In the genomic region with DNA sequence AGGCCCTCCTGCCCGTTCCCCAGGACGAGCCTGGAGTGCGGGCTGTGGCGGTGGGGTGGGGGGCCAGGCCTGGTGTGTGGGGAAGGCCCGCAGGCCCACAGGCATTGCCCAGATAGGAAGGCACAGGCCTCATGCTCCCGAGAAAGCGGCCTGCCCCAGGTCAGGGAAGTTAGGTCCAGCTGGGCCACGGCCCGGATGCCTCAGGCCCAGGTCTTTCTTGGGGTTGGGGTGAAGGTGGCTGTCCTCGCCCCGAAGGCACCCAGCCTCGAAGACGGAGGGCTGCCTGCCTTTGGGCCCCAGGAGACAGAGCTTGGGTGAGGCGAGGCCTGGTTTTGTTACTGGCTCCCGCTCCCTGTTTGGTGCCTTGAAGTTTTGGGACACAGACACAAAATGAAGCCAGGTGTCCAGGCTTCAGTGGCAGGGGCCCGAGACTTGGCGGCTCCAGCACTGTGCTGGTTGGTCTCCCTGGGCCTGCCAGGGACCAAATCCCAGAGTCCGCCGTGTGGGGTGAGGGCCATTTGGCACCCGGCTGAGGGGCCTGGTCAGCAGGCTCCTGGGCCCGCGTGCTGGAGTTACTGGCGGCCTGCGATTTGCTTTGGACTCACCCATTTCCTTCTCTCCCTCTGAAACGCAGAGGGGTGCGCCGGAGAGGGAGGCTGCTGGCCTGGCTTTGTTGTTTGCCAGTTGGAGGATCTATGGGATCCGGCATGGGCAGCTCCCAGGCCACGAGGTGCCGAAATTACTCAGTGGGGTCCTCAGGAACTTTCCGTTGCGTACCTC, we compare ENCODE assay signal across 8 cellular contexts. TPM values are rescaled to one million over a fixed set of nuclear protein-coding genes. Genes with fewer than 3 reads are reported as not detected.
A peak's percentile ranks its signal among the peaks of the same experiment; 100 is the strongest.
DNase-seq lines count a peak whose midpoint lies in the region; ATAC-seq and TF ChIP-seq lines count a peak whose summit lies in the region.

No MANE protein-coding gene starts in this region.

- H3K27ac ChIP-seq in DND-41 (ENCODE audit: low read length) (no peak overlapping the region; the same call in 1 of the 2 replicates), Panc1 (ENCODE audit: low read length) (peak overlapping the region; percentile 85), mesendoderm (ENCODE audit: low read depth, low read length) (no peak overlapping the region), uterus (peak overlapping the region; percentile 83 to 91)

- POLR2A ChIA-PET in Panc1 (lab: Charles Lee) = no interaction called here

- TF ChIP-seq CTCF in DND-41 (IDR thresholded peaks at IDR 0.05; ENCODE audit: borderline replicate concordance, extremely low read depth, low read length, poor library complexity, severe bottlenecking) = no peak
- TF ChIP-seq CTCF in Panc1 (IDR thresholded peaks at IDR 0.05) = no peak
- TF ChIP-seq CTCF in uterus (IDR thresholded peaks at IDR 0.05) = no peak

- in situ Hi-C loops in Panc1 (cut with HindIII; ENCODE audit: low pct_unique_long_range_greater_than_20kb, low sequenced_read_pairs) = no loop called here

- peak overlapping the region; percentile 97 for H3K23ac ChIP-seq in mesendoderm (ENCODE audit: low read length)

- H3K4ac ChIP-seq in mesendoderm (ENCODE audit: low read depth, low read length) = no peak overlapping the region

- H2BK5ac ChIP-seq in mesendoderm (ENCODE audit: low read length) = no peak overlapping the region

- peaks cover 7% of the 10 kb centered on the region for H3K27me3 ChIP-seq in DND-41 (ENCODE audit: insufficient read depth, low read length, poor library complexity)
- H3K27me3 ChIP-seq in Panc1 (ENCODE audit: control insufficient read depth, insufficient read depth, low read length) = no peaks in the 10 kb centered on the region
- no peaks in the 10 kb centered on the region for H3K27me3 ChIP-seq in mesendoderm (ENCODE audit: insufficient read depth, low read length, poor library complexity)
- H3K27me3 ChIP-seq in uterus = no peaks in the 10 kb centered on the region

- H4K8ac ChIP-seq in mesendoderm (ENCODE audit: low read depth, low read length) = no peak overlapping the region

- H4K5ac ChIP-seq in mesendoderm (ENCODE audit: low read length) = no peak overlapping the region

- intact Hi-C loops in Panc1 (cut with micrococcal nuclease; ENCODE audit: unreplicated experiment) = loop anchor here (5.0 kb wide), 1 partner anchor 82 kb away; no protein-coding TSS in a partner anchor
- intact Hi-C loops in uterus (cut with DNase I; ENCODE audit: low total_unique reads) = loop anchor here (2.0 kb wide), 1 partner anchor 77 kb away; no protein-coding TSS in a partner anchor

- no peak for TF ChIP-seq POLR2A in uterus (IDR thresholded peaks at IDR 0.05)

- WGBS in mesendoderm (ENCODE audit: extremely low coverage, insufficient coverage, low lambda C conversion rate) = no CpG with 5 or more reads among the region's 32 CpGs

- CTCF ChIA-PET in Panc1 (lab: Charles Lee) = no interaction called here

- DNase-seq in DND-41 (no peak), Panc1 (ENCODE audit: low read depth, low spot score) (no peak), dermis blood vessel endothelial cell (peak; percentile 58), mesendoderm (no peak), uterus (peak; percentile 51 to 57), NCI-H2081 treated with DMSO at 0.1 percent for 48 hours (lab: John Stamatoyannopoulos, UW) (no peak), mucosa of gallbladder (ENCODE audit: low spot score) (no peak)

- BruUV-seq in Panc1 (replicated peaks; lab: Mats Ljungman, UMichigan) = no TSS peak

- H2AFZ ChIP-seq in DND-41 (ENCODE audit: low read depth, low read length) = no peak overlapping the region

- H3K79me1 ChIP-seq in mesendoderm (ENCODE audit: low read length) = peaks cover 6% of the 10 kb centered on the region

- H3K18ac ChIP-seq in mesendoderm (ENCODE audit: low read length) = no peak overlapping the region

- H2BK120ac ChIP-seq in mesendoderm (ENCODE audit: low read depth, low read length) = no peak overlapping the region

- H2AK5ac ChIP-seq in mesendoderm (ENCODE audit: low read length) = no peak overlapping the region

- H3K4me2 ChIP-seq in DND-41 (ENCODE audit: insufficient read depth, low read length) (peak overlapping the region; percentile 78), mesendoderm (ENCODE audit: low read length) (peak overlapping the region; percentile 96)

- H3K9ac ChIP-seq in DND-41 (ENCODE audit: low read depth, low read length) (peak overlapping the region; percentile 78), mesendoderm (ENCODE audit: low read length) (peak overlapping the region; percentile 97)

- H3K79me2 ChIP-seq in DND-41 (ENCODE audit: insufficient read depth, low read length) (peaks cover 65% of the 10 kb centered on the region), mesendoderm (ENCODE audit: control insufficient read depth, insufficient read depth, low read length) (peaks cover 65% of the 10 kb centered on the region)

- H3K4me3 ChIP-seq in DND-41 (ENCODE audit: low read depth in 1 of 2, low read length in 2 of 2) (peak overlapping the region; percentile 50 to 91; a peak in 3 of 4 replicates), Panc1 (ENCODE audit: low read depth in 2 of 2, low read length in 2 of 2) (peak overlapping the region; percentile 56 to 68), mesendoderm (ENCODE audit: low read length) (peak overlapping the region; percentile 93), uterus (peak overlapping the region; percentile 51 to 53)

- H2BK15ac ChIP-seq in mesendoderm (replicated peaks; ENCODE audit: low read depth) = no peak overlapping the region

- ATAC-seq in DND-41 (ENCODE audit: insufficient read depth, low read depth) (no peak), Panc1 (no peak), GM19023 (IDR thresholded peaks at IDR 0.05; ENCODE audit: unreplicated experiment) (no peak)

- H3K56ac ChIP-seq in mesendoderm (ENCODE audit: low read length) = peak overlapping the region; percentile 98

- H3K36me3 ChIP-seq in DND-41 (ENCODE audit: insufficient read depth, low read length) = peaks cover 18% of the 10 kb centered on the region; the same call in 1 of the 2 replicates
- H3K36me3 ChIP-seq in Panc1 (ENCODE audit: control insufficient read depth, insufficient read depth, low read length) = peaks cover 2% of the 10 kb centered on the region; the same call in 1 of the 2 replicates
- H3K36me3 ChIP-seq in mesendoderm (ENCODE audit: control insufficient read depth, insufficient read depth, low read length) = no peaks in the 10 kb centered on the region
- H3K36me3 ChIP-seq in uterus = no peaks in the 10 kb centered on the region

- H4K20me1 ChIP-seq in DND-41 (ENCODE audit: insufficient read depth, low read length) = peaks cover 72% of the 10 kb centered on the region

- H3K4me1 ChIP-seq in DND-41 (ENCODE audit: insufficient read depth, low read length) (peaks cover 58% of the 10 kb centered on the region), Panc1 (ENCODE audit: control insufficient read depth, insufficient read depth, low read length) (peaks cover 34% of the 10 kb centered on the region), mesendoderm (ENCODE audit: control insufficient read depth, low read depth, low read length) (peaks cover 10% of the 10 kb centered on the region), uterus (peaks cover under 1 to 27% of the 10 kb centered on the region in 2 donors)

- no peaks in the 10 kb centered on the region for H3K9me3 ChIP-seq in DND-41 (ENCODE audit: insufficient read depth, low read length, severe bottlenecking)
- H3K9me3 ChIP-seq in Panc1 (ENCODE audit: control insufficient read depth, insufficient read depth, low read depth, low read length) = no peaks in the 10 kb centered on the region
- no peaks in the 10 kb centered on the region for H3K9me3 ChIP-seq in uterus

RNA-seq across cellular contexts. Expression of gene SKI, which starts 2.0 kb away (rescaled TPM):
- total RNA-seq in Panc1 (2021; ENCODE audit: unreplicated experiment) (63.2 TPM), dermis blood vessel endothelial cell (26.7 and 44.4 TPM in 2 replicates), uterus (100 to 1,000 TPM in 1 of 4 donors, 10 to 100 TPM in 3; 22.8 to 148 (median 34.9) TPM), mucosa of gallbladder (78.9 TPM)
- polyA plus RNA-seq in Panc1 (2012; ENCODE audit: insufficient read length) = 35.0 TPM
- polyA plus RNA-seq in mesendoderm (2013, experiment 1 of 2) = 48.1 TPM
- 51.1 TPM for polyA plus RNA-seq in mesendoderm (2013, experiment 2 of 2)

RNA-seq across cellular contexts. Expression of gene FAAP20, which starts 35.5 kb away (rescaled TPM):
- 177 TPM for total RNA-seq in Panc1 (2021; ENCODE audit: unreplicated experiment)
- 197 TPM for polyA plus RNA-seq in Panc1 (2012; ENCODE audit: insufficient read length)
- 16.0 and 21.8 TPM in 2 replicates for total RNA-seq in dermis blood vessel endothelial cell
- 85.8 TPM for polyA plus RNA-seq in mesendoderm (2013, experiment 1 of 2)
- polyA plus RNA-seq in mesendoderm (2013, experiment 2 of 2) = 84.4 TPM
- total RNA-seq in uterus = 10 to 100 TPM in 2 of 4 donors, 1 to 10 TPM in 2; 1.5 to 68.5 (median 15.4) TPM
- total RNA-seq in mucosa of gallbladder = 74.2 TPM

Comparison
In these comparisons a context has a peak if more than half of its experiments do, and no peak if none do; other contexts are left out.
1. DNase-seq: peak in dermis blood vessel endothelial cell (single experiment) and uterus (2 of 2); none in DND-41 (single experiment), Panc1 (single experiment), mesendoderm (single experiment), NCI-H2081 treated with DMSO at 0.1 percent for 48 hours (single experiment) and mucosa of gallbladder (single experiment).
2. H3K27ac ChIP-seq: peak in Panc1 (single experiment) and uterus (2 of 2); none in DND-41 (single experiment) and mesendoderm (single experiment).
3. Peak in every context shown above with its lines, with median percentiles within 50 percentile points of each other: H3K4me3 ChIP-seq.